1 cellular context compared by ENCODE assay signal in the genomic region with DNA sequence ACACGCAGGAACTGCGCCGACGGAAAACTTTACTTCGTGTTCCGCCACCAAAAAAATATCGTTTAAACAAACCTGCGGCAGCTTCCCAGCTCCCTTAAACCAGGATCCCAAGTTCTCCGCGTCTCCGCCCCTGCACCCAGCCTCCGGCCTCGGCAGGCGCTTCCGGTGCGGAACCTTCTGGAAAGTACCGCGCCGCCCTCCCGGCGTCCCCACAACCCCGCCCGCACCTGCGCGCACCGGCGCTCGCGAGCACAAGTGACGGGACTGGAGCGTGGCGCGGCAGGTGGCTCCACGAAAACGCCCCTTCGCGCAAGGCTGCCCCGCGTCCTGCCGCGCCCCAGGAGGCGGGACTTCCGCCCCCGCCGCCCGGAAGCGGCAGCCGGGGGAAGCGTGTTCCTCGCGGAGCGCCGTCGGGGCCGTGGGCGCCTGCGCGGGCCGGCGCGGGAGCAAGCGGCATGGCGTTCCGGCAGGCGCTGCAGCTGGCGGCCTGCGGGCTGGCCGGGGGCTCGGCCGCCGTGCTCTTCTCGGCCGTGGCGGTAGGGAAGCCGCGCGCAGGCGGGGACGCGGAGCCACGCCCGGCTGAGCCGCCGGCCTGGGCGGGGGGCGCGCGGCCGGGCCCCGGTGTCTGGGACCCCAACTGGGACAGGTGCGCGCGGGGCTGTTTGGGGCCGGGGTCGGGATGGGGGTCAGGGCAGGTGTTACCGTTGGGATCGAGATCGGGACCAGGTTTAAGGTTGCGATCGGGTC.
TF ChIP-seq lines count a peak whose summit lies in the region.

A gene (plus strand): TSS at position 421 of the 747 bp plus-strand sequence. CDS start 35 bp downstream, at position 456.

TF ChIP-seq in K562, 482 proteins besides CTCF, POLR2A, EP300 and RAD21 (continued from another document and continues in another):
- TF ChIP-seq ZNF584 (CRISPR knock-in tag; IDR thresholded peaks at IDR 0.05; ENCODE audit: low read depth) (no peak), MTF1 (CRISPR knock-in tag; IDR thresholded peaks at IDR 0.05; ENCODE audit: borderline replicate concordance) (no peak), RFX1 (IDR thresholded peaks at IDR 0.05) (no peak), SMC3 (conservative IDR thresholded peaks at IDR 0.05; ENCODE audit: insufficient read depth, low read depth, low read length) (no peak), ZNF12 (CRISPR knock-in tag; IDR thresholded peaks at IDR 0.05) (no peak), ETV1 (tag; conservative IDR thresholded peaks at IDR 0.05; ENCODE audit: low read depth) (peak; percentile 76), ZKSCAN8 (CRISPR knock-in tag; IDR thresholded peaks at IDR 0.05) (no peak), PML (IDR thresholded peaks at IDR 0.05; ENCODE audit: low read length) (peak; percentile 46; the same call in 1 of the 2 replicates), POLR2G (IDR thresholded peaks at IDR 0.05; ENCODE audit: low read depth, low read length) (peak; percentile 93), ERF (CRISPR knock-in tag; IDR thresholded peaks at IDR 0.05) (no peak; the same call in 1 of the 2 replicates), CTBP1 (IDR thresholded peaks at IDR 0.05; ENCODE audit: borderline replicate concordance) (peak; percentile 97), ZNF436 (CRISPR knock-in tag; IDR thresholded peaks at IDR 0.05) (no peak), ZNF507 (tag; conservative IDR thresholded peaks at IDR 0.05) (no peak), ZKSCAN1 (IDR thresholded peaks at IDR 0.05; ENCODE audit: low read depth, low read length) (peak; percentile 42; the same call in 1 of the 2 replicates), JUN (IDR thresholded peaks at IDR 0.05; ENCODE audit: borderline replicate concordance, low read depth, low read length) (peak; percentile 50; the same call in 1 of the 2 replicates), JUN (CRISPR knock-in tag; IDR thresholded peaks at IDR 0.05; ENCODE audit: borderline replicate concordance) (no peak), OTX1 (CRISPR knock-in tag; IDR thresholded peaks at IDR 0.05) (no peak), DMBX1 (CRISPR knock-in tag; IDR thresholded peaks at IDR 0.05; ENCODE audit: borderline replicate concordance) (no peak), KDM2B (CRISPR knock-in tag; IDR thresholded peaks at IDR 0.05) (no peak), PRPF4 (IDR thresholded peaks at IDR 0.05; ENCODE audit: insufficient read depth, low read depth, low read length, poor library complexity, severe bottlenecking) (no peak), RNF2 (IDR thresholded peaks at IDR 0.05) (no peak), TEAD4 (IDR thresholded peaks at IDR 0.05; ENCODE audit: low read length) (peak; percentile 26; the same call in 1 of the 2 replicates), TEAD4 (CRISPR knock-in tag; IDR thresholded peaks at IDR 0.05; ENCODE audit: borderline replicate concordance) (no peak; the same call in 1 of the 2 replicates), CBX1 (IDR thresholded peaks at IDR 0.05; ENCODE audit: low read depth) (no peak), ZNF354B (CRISPR knock-in tag; IDR thresholded peaks at IDR 0.05) (no peak), EGR1 (conservative IDR thresholded peaks at IDR 0.05) (no peak; the same call in none of the 2 replicates), EP400 (IDR thresholded peaks at IDR 0.05) (peak; percentile 77), ZNF583 (CRISPR knock-in tag; IDR thresholded peaks at IDR 0.05) (no peak), ZNF143 (CRISPR knock-in tag; IDR thresholded peaks at IDR 0.05) (no peak), U2AF2 (optimal IDR thresholded peaks at IDR 0.05; ENCODE audit: low read depth, low read length) (no peak), ZNF695 (CRISPR knock-in tag; IDR thresholded peaks at IDR 0.05) (no peak), ZNF133 (CRISPR knock-in tag; IDR thresholded peaks at IDR 0.05) (no peak), SAP30 (IDR thresholded peaks at IDR 0.05; ENCODE audit: borderline replicate concordance, insufficient read depth, low read depth, low read length, poor library complexity, severe bottlenecking) (peak; percentile 73), ZNF253 (CRISPR knock-in tag; conservative IDR thresholded peaks at IDR 0.05) (no peak)
- TF ChIP-seq, protein P1, sequence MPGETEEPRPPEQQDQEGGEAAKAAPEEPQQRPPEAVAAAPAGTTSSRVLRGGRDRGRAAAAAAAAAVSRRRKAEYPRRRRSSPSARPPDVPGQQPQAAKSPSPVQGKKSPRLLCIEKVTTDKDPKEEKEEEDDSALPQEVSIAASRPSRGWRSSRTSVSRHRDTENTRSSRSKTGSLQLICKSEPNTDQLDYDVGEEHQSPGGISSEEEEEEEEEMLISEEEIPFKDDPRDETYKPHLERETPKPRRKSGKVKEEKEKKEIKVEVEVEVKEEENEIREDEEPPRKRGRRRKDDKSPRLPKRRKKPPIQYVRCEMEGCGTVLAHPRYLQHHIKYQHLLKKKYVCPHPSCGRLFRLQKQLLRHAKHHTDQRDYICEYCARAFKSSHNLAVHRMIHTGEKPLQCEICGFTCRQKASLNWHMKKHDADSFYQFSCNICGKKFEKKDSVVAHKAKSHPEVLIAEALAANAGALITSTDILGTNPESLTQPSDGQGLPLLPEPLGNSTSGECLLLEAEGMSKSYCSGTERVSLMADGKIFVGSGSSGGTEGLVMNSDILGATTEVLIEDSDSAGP (CRISPR knock-in tag; IDR thresholded peaks at IDR 0.05) = no peak
- TF ChIP-seq, protein P2, sequence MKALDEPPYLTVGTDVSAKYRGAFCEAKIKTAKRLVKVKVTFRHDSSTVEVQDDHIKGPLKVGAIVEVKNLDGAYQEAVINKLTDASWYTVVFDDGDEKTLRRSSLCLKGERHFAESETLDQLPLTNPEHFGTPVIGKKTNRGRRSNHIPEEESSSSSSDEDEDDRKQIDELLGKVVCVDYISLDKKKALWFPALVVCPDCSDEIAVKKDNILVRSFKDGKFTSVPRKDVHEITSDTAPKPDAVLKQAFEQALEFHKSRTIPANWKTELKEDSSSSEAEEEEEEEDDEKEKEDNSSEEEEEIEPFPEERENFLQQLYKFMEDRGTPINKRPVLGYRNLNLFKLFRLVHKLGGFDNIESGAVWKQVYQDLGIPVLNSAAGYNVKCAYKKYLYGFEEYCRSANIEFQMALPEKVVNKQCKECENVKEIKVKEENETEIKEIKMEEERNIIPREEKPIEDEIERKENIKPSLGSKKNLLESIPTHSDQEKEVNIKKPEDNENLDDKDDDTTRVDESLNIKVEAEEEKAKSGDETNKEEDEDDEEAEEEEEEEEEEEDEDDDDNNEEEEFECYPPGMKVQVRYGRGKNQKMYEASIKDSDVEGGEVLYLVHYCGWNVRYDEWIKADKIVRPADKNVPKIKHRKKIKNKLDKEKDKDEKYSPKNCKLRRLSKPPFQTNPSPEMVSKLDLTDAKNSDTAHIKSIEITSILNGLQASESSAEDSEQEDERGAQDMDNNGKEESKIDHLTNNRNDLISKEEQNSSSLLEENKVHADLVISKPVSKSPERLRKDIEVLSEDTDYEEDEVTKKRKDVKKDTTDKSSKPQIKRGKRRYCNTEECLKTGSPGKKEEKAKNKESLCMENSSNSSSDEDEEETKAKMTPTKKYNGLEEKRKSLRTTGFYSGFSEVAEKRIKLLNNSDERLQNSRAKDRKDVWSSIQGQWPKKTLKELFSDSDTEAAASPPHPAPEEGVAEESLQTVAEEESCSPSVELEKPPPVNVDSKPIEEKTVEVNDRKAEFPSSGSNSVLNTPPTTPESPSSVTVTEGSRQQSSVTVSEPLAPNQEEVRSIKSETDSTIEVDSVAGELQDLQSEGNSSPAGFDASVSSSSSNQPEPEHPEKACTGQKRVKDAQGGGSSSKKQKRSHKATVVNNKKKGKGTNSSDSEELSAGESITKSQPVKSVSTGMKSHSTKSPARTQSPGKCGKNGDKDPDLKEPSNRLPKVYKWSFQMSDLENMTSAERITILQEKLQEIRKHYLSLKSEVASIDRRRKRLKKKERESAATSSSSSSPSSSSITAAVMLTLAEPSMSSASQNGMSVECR (CRISPR knock-in tag; IDR thresholded peaks at IDR 0.05) = peak; percentile 70
- TF ChIP-seq, protein P3, sequence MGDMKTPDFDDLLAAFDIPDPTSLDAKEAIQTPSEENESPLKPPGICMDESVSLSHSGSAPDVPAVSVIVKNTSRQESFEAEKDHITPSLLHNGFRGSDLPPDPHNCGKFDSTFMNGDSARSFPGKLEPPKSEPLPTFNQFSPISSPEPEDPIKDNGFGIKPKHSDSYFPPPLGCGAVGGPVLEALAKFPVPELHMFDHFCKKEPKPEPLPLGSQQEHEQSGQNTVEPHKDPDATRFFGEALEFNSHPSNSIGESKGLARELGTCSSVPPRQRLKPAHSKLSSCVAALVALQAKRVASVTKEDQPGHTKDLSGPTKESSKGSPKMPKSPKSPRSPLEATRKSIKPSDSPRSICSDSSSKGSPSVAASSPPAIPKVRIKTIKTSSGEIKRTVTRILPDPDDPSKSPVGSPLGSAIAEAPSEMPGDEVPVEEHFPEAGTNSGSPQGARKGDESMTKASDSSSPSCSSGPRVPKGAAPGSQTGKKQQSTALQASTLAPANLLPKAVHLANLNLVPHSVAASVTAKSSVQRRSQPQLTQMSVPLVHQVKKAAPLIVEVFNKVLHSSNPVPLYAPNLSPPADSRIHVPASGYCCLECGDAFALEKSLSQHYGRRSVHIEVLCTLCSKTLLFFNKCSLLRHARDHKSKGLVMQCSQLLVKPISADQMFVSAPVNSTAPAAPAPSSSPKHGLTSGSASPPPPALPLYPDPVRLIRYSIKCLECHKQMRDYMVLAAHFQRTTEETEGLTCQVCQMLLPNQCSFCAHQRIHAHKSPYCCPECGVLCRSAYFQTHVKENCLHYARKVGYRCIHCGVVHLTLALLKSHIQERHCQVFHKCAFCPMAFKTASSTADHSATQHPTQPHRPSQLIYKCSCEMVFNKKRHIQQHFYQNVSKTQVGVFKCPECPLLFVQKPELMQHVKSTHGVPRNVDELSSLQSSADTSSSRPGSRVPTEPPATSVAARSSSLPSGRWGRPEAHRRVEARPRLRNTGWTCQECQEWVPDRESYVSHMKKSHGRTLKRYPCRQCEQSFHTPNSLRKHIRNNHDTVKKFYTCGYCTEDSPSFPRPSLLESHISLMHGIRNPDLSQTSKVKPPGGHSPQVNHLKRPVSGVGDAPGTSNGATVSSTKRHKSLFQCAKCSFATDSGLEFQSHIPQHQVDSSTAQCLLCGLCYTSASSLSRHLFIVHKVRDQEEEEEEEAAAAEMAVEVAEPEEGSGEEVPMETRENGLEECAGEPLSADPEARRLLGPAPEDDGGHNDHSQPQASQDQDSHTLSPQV (IDR thresholded peaks at IDR 0.05) = peak; percentile 64; the same call in 1 of the 2 replicates
- TF ChIP-seq, protein P4, sequence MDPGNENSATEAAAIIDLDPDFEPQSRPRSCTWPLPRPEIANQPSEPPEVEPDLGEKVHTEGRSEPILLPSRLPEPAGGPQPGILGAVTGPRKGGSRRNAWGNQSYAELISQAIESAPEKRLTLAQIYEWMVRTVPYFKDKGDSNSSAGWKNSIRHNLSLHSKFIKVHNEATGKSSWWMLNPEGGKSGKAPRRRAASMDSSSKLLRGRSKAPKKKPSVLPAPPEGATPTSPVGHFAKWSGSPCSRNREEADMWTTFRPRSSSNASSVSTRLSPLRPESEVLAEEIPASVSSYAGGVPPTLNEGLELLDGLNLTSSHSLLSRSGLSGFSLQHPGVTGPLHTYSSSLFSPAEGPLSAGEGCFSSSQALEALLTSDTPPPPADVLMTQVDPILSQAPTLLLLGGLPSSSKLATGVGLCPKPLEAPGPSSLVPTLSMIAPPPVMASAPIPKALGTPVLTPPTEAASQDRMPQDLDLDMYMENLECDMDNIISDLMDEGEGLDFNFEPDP (CRISPR knock-in tag; IDR thresholded peaks at IDR 0.05) = no peak
- TF ChIP-seq, protein P5, sequence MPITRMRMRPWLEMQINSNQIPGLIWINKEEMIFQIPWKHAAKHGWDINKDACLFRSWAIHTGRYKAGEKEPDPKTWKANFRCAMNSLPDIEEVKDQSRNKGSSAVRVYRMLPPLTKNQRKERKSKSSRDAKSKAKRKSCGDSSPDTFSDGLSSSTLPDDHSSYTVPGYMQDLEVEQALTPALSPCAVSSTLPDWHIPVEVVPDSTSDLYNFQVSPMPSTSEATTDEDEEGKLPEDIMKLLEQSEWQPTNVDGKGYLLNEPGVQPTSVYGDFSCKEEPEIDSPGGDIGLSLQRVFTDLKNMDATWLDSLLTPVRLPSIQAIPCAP (CRISPR knock-in tag; IDR thresholded peaks at IDR 0.05; ENCODE audit: borderline replicate concordance) = no peak
- TF ChIP-seq, protein P6, sequence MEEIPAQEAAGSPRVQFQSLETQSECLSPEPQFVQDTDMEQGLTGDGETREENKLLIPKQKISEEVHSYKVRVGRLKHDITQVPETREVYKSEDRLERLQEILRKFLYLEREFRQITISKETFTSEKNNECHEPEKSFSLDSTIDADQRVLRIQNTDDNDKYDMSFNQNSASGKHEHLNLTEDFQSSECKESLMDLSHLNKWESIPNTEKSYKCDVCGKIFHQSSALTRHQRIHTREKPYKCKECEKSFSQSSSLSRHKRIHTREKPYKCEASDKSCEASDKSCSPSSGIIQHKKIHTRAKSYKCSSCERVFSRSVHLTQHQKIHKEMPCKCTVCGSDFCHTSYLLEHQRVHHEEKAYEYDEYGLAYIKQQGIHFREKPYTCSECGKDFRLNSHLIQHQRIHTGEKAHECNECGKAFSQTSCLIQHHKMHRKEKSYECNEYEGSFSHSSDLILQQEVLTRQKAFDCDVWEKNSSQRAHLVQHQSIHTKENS (CRISPR knock-in tag; IDR thresholded peaks at IDR 0.05) = no peak
- TF ChIP-seq, protein P7, sequence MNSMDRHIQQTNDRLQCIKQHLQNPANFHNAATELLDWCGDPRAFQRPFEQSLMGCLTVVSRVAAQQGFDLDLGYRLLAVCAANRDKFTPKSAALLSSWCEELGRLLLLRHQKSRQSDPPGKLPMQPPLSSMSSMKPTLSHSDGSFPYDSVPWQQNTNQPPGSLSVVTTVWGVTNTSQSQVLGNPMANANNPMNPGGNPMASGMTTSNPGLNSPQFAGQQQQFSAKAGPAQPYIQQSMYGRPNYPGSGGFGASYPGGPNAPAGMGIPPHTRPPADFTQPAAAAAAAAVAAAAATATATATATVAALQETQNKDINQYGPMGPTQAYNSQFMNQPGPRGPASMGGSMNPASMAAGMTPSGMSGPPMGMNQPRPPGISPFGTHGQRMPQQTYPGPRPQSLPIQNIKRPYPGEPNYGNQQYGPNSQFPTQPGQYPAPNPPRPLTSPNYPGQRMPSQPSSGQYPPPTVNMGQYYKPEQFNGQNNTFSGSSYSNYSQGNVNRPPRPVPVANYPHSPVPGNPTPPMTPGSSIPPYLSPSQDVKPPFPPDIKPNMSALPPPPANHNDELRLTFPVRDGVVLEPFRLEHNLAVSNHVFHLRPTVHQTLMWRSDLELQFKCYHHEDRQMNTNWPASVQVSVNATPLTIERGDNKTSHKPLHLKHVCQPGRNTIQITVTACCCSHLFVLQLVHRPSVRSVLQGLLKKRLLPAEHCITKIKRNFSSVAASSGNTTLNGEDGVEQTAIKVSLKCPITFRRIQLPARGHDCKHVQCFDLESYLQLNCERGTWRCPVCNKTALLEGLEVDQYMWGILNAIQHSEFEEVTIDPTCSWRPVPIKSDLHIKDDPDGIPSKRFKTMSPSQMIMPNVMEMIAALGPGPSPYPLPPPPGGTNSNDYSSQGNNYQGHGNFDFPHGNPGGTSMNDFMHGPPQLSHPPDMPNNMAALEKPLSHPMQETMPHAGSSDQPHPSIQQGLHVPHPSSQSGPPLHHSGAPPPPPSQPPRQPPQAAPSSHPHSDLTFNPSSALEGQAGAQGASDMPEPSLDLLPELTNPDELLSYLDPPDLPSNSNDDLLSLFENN (IDR thresholded peaks at IDR 0.05; ENCODE audit: low read depth in 2 of 2, low read length in 2 of 2) = peak in 1 of 2 experiments; percentile 59; a peak in 1 of 4 replicates
- TF ChIP-seq, protein P8, sequence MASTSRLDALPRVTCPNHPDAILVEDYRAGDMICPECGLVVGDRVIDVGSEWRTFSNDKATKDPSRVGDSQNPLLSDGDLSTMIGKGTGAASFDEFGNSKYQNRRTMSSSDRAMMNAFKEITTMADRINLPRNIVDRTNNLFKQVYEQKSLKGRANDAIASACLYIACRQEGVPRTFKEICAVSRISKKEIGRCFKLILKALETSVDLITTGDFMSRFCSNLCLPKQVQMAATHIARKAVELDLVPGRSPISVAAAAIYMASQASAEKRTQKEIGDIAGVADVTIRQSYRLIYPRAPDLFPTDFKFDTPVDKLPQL (IDR thresholded peaks at IDR 0.05; ENCODE audit: extremely low read depth, insufficient read length) = no peak
